ENCODE assay signal across 1 cellular context in genomic region chr1:41851589-41851988, GRCh38.
TF ChIP-seq lines count a peak whose summit lies in the region.

No MANE protein-coding gene starts in this region.

TF ChIP-seq in GM23338, 12 proteins besides CTCF, POLR2A, EP300 and RAD21 (continued from another document):
- TF ChIP-seq ZNF462 (CRISPR knock-in tag; IDR thresholded peaks at IDR 0.05) = no peak
- no peak for TF ChIP-seq ZNF114 (CRISPR knock-in tag; IDR thresholded peaks at IDR 0.05)
